In genomic region chr5:157252741-157253465, GRCh38 we compare ENCODE assay signal across 8 cellular contexts. TPM values are rescaled to one million over a fixed set of nuclear protein-coding genes. Genes with fewer than 3 reads are reported as not detected.
DNase-seq lines count a peak whose midpoint lies in the region; ATAC-seq and TF ChIP-seq lines count a peak whose summit lies in the region.

No MANE protein-coding gene starts in this region.

- H3K4me1 Mint-ChIP-seq in activated T-helper 17 cell treated with anti-CD3 and anti-CD28 coated beads, Interleukin-2, amount 50 U/mL, for 72 hours, result peaks cover 64% of the 10 kb centered on the region
- H3K4me1 Mint-ChIP-seq in natural killer cell, result peaks cover 96% of the 10 kb centered on the region in 2 donors

- CTCF ChIA-PET in GM10248 (lab: Yijun Ruan, JAX), result interaction anchor here (0.7 to 6.0 kb wide), 54 partner anchors 8 to 490 kb away, joined by 3 to 101 read pairs (median 6); partner anchors contain the start of genes CYFIP2, LSM11 and MED7

- intact Hi-C loops in natural killer cell (cut with micrococcal nuclease), result loop anchor here (1.0 to 5.0 kb wide), 9 partner anchors 12 to 226 kb away; partner anchors contain the start of gene ITK

- ATAC-seq in GM21576 (IDR thresholded peaks at IDR 0.05; ENCODE audit: unreplicated experiment) (peak; percentile 93), natural killer cell (peak; percentile 80 to 94 (median 86))
- peak; percentile 80 for ATAC-seq in activated T-helper 17 cell treated with anti-CD3 and anti-CD28 coated beads, Interleukin-2, amount 50 U/mL, for 72 hours (replicated peaks)

- DNase-seq in GM10248 (ENCODE audit: extremely low spot score), result peak; percentile 48
- DNase-seq in KG1 (lab: John Stamatoyannopoulos, UW), result peak; percentile 56
- peak; percentile 73 for DNase-seq in natural killer cell
- DNase-seq in middle frontal gyrus (ENCODE audit: extremely low spot score, low spot score), result no peak
- no peak for DNase-seq in Kasumi-1 (lab: John Stamatoyannopoulos, UW)
- DNase-seq in AML-193 (lab: John Stamatoyannopoulos, UW), result no peak

- H3K36me3 Mint-ChIP-seq in activated T-helper 17 cell treated with anti-CD3 and anti-CD28 coated beads, Interleukin-2, amount 50 U/mL, for 72 hours (ENCODE audit: low read depth), result peaks cover 90% of the 10 kb centered on the region
- H3K36me3 Mint-ChIP-seq in natural killer cell, result peaks cover 50% of the 10 kb centered on the region

- H3K9me3 Mint-ChIP-seq in activated T-helper 17 cell treated with anti-CD3 and anti-CD28 coated beads, Interleukin-2, amount 50 U/mL, for 72 hours, result no peaks in the 10 kb centered on the region
- H3K9me3 Mint-ChIP-seq in natural killer cell, result no peaks in the 10 kb centered on the region

- no peaks in the 10 kb centered on the region for H3K27me3 Mint-ChIP-seq in activated T-helper 17 cell treated with anti-CD3 and anti-CD28 coated beads, Interleukin-2, amount 50 U/mL, for 72 hours
- no peaks in the 10 kb centered on the region for H3K27me3 Mint-ChIP-seq in natural killer cell (ENCODE audit: low read depth in 2 of 2)

- H3K4me3 Mint-ChIP-seq in activated T-helper 17 cell treated with anti-CD3 and anti-CD28 coated beads, Interleukin-2, amount 50 U/mL, for 72 hours, result peak overlapping the region; percentile 64
- peak overlapping the region; percentile 81 for H3K4me3 Mint-ChIP-seq in natural killer cell

- TF ChIP-seq CTCF in GM10248 (IDR thresholded peaks at IDR 0.05; ENCODE audit: control extremely low read depth, extremely low read depth, low read depth, missing control alignments), result peak; percentile 2
- TF ChIP-seq CTCF in natural killer cell (IDR thresholded peaks at IDR 0.05), result no peak

- H3K27ac Mint-ChIP-seq in activated T-helper 17 cell treated with anti-CD3 and anti-CD28 coated beads, Interleukin-2, amount 50 U/mL, for 72 hours, result peak overlapping the region; percentile 89
- peak overlapping the region; percentile 92 to 97 for H3K27ac Mint-ChIP-seq in natural killer cell

- POLR2A ChIA-PET in GM10248 (lab: Yijun Ruan, JAX), result interaction anchor here (1.1 to 1.4 kb wide), 2 partner anchors 10 to 19 kb away, joined by 3 to 5 read pairs; no protein-coding TSS in a partner anchor

RNA-seq across cellular contexts. Expression of gene CYFIP2, which starts 13.0 kb away (rescaled TPM):
- total RNA-seq in activated T-helper 17 cell treated with anti-CD3 and anti-CD28 coated beads, Interleukin-2, amount 50 U/mL, for 72 hours, result 100 to 1,000 TPM; 269 to 291 TPM
- total RNA-seq in natural killer cell, result 100 to 1,000 TPM; 464 to 542 (median 532) TPM

Comparison
In these comparisons a context has a peak if more than half of its experiments do, and no peak if none do; other contexts are left out.
1. DNase-seq: peak in GM10248 (single experiment), KG1 (single experiment) and natural killer cell (single experiment); none in middle frontal gyrus (single experiment), Kasumi-1 (0 of 2) and AML-193 (0 of 2).
2. Peak in every context shown above with its lines, with median percentiles within 50 percentile points of each other: ATAC-seq.